1 cellular context compared by ENCODE assay signal in the genomic region with DNA sequence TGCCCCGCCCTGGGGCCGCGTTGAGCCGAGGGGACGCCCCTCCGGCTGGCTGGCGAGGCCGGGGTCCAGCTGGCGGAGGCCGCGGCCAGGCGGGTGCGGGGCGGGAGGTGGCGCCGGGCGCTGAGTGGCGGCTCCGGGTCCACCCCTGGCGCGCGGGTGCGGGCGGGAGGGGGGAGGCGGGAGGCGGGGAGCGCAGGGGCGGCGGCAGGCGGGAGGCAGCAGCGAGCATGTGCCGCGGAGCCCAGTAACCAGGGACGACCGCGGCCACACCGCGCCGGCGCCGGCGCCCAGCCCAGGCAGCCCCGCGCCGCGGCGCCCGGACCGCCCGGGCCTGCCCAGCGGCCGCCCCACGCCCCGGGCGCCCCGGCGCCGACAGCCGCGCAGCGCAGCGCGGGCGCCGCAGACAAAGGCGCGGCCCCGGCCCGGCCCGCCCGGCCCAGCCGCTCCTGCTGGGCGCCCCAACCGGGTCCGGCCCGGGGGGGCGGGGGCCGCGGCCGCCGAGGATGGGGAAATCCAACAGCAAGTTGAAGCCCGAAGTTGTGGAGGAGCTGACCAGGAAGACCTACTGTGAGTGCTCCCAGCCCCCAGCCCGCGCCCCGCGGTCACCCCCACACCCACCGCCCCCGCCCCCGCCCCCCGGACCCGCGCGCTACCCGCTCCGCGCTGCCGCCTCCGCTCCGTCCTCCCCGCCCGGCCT.
A peak's percentile ranks its signal among the peaks of the same experiment; 100 is the strongest.
TF ChIP-seq lines count a peak whose summit lies in the region.

A gene (plus strand): TSS at position 244 of the 697 bp plus-strand sequence. CDS start 260 bp downstream, at position 504.

TF ChIP-seq in K562, 482 proteins besides CTCF, POLR2A, EP300 and RAD21 (continued from another document):
- TF ChIP-seq MYC (IDR thresholded peaks at IDR 0.05; ENCODE audit: low read depth, low read length) (0 out of 2 replicates have a peak, but pooled peaks have one; percentile 25), MYC (CRISPR knock-in tag; IDR thresholded peaks at IDR 0.05; ENCODE audit: borderline replicate concordance, low read depth) (no peak), SPI1 (IDR thresholded peaks at IDR 0.05; ENCODE audit: borderline replicate concordance, low read depth, low read length) (no peak), ZNF717 (CRISPR knock-in tag; IDR thresholded peaks at IDR 0.05) (no peak), NELFE (IDR thresholded peaks at IDR 0.05; ENCODE audit: insufficient read depth, insufficient read length) (no peak), CEBPG (CRISPR knock-in tag; IDR thresholded peaks at IDR 0.05) (no peak), CEBPG (tag; conservative IDR thresholded peaks at IDR 0.05 in 1 of 2, IDR thresholded peaks at IDR 0.05 in 1 of 2) (no peak), ZNF589 (CRISPR knock-in tag; IDR thresholded peaks at IDR 0.05; ENCODE audit: low read depth) (no peak), TAF1 (IDR thresholded peaks at IDR 0.05; ENCODE audit: control insufficient read depth, extremely low read depth, insufficient read depth, low read length, severe bottlenecking) (no peak), STAG1 (CRISPR knock-in tag; IDR thresholded peaks at IDR 0.05; ENCODE audit: borderline replicate concordance) (no peak), ZNF274 (IDR thresholded peaks at IDR 0.05; ENCODE audit: borderline replicate concordance, low read depth, low read length) (no peak), CREBBP (IDR thresholded peaks at IDR 0.05; ENCODE audit: low read depth, low read length) (no peak), MTA3 (IDR thresholded peaks at IDR 0.05; ENCODE audit: borderline replicate concordance) (no peak), NR2C1 (IDR thresholded peaks at IDR 0.05) (no peak), NR2C1 (tag; IDR thresholded peaks at IDR 0.05) (no peak), BRCA1 (IDR thresholded peaks at IDR 0.05) (no peak), BRCA1 (CRISPR knock-in tag; IDR thresholded peaks at IDR 0.05) (no peak), ZNF347 (CRISPR knock-in tag; IDR thresholded peaks at IDR 0.05; ENCODE audit: low read depth) (no peak), CBX1 (IDR thresholded peaks at IDR 0.05; ENCODE audit: low read depth) (no peak), PCBP2 (IDR thresholded peaks at IDR 0.05; ENCODE audit: low read depth, low read length, poor library complexity, severe bottlenecking) (no peak), POLR2B (IDR thresholded peaks at IDR 0.05; ENCODE audit: low read depth, partially characterized antibody) (no peak), POLR2G (IDR thresholded peaks at IDR 0.05; ENCODE audit: low read depth, low read length) (peak; percentile 42; the same call in 1 of the 2 replicates), TBP (optimal IDR thresholded peaks at IDR 0.05; ENCODE audit: low read depth, low read length) (no peak), WHSC1 (IDR thresholded peaks at IDR 0.05; ENCODE audit: low read length) (no peak), YY1 (IDR thresholded peaks at IDR 0.05; ENCODE audit: borderline replicate concordance in 1 of 3, control insufficient read depth in 1 of 3, extremely low read depth in 1 of 3, insufficient read depth in 3 of 3, insufficient read length in 1 of 3, insufficient replicate concordance in 2 of 3, low read depth in 1 of 3, low read length in 2 of 3) (peak in 2 of 3 experiments; percentile 48 to 59), TRIM28 (IDR thresholded peaks at IDR 0.05) (no peak), CBX5 (IDR thresholded peaks at IDR 0.05; ENCODE audit: borderline replicate concordance, low read depth) (no peak), ARHGAP35 (IDR thresholded peaks at IDR 0.05; ENCODE audit: partially characterized antibody) (no peak), ZNF175 (CRISPR knock-in tag; IDR thresholded peaks at IDR 0.05; ENCODE audit: low read depth) (no peak), RBM17 (IDR thresholded peaks at IDR 0.05; ENCODE audit: borderline replicate concordance, low read depth, low read length) (no peak), ZKSCAN8 (CRISPR knock-in tag; IDR thresholded peaks at IDR 0.05) (no peak), CBFB (CRISPR knock-in tag; IDR thresholded peaks at IDR 0.05) (no peak), PHF8 (IDR thresholded peaks at IDR 0.05; ENCODE audit: borderline replicate concordance, low read length) (peak; percentile 30; the same call in 1 of the 2 replicates), MED1 (CRISPR knock-in tag; IDR thresholded peaks at IDR 0.05; ENCODE audit: borderline replicate concordance) (no peak), CTBP1 (IDR thresholded peaks at IDR 0.05; ENCODE audit: borderline replicate concordance) (no peak), SMC3 (conservative IDR thresholded peaks at IDR 0.05; ENCODE audit: insufficient read depth, low read depth, low read length) (no peak), NRF1 (conservative IDR thresholded peaks at IDR 0.05 in 1 of 2, IDR thresholded peaks at IDR 0.05 in 1 of 2) (no peak)
- TF ChIP-seq, protein P1, sequence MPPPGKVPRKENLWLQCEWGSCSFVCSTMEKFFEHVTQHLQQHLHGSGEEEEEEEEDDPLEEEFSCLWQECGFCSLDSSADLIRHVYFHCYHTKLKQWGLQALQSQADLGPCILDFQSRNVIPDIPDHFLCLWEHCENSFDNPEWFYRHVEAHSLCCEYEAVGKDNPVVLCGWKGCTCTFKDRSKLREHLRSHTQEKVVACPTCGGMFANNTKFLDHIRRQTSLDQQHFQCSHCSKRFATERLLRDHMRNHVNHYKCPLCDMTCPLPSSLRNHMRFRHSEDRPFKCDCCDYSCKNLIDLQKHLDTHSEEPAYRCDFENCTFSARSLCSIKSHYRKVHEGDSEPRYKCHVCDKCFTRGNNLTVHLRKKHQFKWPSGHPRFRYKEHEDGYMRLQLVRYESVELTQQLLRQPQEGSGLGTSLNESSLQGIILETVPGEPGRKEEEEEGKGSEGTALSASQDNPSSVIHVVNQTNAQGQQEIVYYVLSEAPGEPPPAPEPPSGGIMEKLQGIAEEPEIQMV (tag; conservative IDR thresholded peaks at IDR 0.05; ENCODE audit: low read depth): no peak
- TF ChIP-seq, protein P2, sequence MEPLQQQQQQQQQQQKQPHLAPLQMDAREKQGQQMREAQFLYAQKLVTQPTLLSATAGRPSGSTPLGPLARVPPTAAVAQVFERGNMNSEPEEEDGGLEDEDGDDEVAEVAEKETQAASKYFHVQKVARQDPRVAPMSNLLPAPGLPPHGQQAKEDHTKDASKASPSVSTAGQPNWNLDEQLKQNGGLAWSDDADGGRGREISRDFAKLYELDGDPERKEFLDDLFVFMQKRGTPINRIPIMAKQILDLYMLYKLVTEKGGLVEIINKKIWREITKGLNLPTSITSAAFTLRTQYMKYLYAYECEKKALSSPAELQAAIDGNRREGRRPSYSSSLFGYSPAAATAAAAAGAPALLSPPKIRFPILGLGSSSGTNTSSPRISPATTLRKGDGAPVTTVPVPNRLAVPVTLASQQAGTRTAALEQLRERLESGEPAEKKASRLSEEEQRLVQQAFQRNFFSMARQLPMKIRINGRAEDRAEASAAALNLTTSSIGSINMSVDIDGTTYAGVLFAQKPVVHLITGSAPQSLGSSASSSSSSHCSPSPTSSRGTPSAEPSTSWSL (CRISPR knock-in tag; IDR thresholded peaks at IDR 0.05; ENCODE audit: borderline replicate concordance): no peak
- TF ChIP-seq, protein P3, sequence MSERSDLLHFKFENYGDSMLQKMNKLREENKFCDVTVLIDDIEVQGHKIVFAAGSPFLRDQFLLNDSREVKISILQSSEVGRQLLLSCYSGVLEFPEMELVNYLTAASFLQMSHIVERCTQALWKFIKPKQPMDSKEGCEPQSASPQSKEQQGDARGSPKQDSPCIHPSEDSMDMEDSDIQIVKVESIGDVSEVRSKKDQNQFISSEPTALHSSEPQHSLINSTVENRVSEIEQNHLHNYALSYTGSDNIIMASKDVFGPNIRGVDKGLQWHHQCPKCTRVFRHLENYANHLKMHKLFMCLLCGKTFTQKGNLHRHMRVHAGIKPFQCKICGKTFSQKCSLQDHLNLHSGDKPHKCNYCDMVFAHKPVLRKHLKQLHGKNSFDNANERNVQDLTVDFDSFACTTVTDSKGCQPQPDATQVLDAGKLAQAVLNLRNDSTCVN (CRISPR knock-in tag; IDR thresholded peaks at IDR 0.05): no peak
- TF ChIP-seq, protein P4, sequence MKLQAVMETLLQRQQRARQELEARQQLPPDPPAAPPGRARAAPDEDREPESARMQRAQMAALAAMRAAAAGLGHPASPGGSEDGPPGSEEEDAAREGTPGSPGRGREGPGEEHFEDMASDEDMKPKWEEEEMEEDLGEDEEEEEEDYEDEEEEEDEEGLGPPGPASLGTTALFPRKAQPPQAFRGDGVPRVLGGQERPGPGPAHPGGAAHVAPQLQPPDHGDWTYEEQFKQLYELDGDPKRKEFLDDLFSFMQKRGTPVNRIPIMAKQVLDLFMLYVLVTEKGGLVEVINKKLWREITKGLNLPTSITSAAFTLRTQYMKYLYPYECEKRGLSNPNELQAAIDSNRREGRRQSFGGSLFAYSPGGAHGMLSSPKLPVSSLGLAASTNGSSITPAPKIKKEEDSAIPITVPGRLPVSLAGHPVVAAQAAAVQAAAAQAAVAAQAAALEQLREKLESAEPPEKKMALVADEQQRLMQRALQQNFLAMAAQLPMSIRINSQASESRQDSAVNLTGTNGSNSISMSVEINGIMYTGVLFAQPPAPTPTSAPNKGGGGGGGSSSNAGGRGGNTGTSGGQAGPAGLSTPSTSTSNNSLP (IDR thresholded peaks at IDR 0.05; ENCODE audit: borderline replicate concordance, low read depth, low read length): no peak
- TF ChIP-seq, protein P5, sequence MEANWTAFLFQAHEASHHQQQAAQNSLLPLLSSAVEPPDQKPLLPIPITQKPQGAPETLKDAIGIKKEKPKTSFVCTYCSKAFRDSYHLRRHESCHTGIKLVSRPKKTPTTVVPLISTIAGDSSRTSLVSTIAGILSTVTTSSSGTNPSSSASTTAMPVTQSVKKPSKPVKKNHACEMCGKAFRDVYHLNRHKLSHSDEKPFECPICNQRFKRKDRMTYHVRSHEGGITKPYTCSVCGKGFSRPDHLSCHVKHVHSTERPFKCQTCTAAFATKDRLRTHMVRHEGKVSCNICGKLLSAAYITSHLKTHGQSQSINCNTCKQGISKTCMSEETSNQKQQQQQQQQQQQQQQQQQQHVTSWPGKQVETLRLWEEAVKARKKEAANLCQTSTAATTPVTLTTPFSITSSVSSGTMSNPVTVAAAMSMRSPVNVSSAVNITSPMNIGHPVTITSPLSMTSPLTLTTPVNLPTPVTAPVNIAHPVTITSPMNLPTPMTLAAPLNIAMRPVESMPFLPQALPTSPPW (CRISPR knock-in tag; IDR thresholded peaks at IDR 0.05): peak; percentile 89
- TF ChIP-seq, protein P6, sequence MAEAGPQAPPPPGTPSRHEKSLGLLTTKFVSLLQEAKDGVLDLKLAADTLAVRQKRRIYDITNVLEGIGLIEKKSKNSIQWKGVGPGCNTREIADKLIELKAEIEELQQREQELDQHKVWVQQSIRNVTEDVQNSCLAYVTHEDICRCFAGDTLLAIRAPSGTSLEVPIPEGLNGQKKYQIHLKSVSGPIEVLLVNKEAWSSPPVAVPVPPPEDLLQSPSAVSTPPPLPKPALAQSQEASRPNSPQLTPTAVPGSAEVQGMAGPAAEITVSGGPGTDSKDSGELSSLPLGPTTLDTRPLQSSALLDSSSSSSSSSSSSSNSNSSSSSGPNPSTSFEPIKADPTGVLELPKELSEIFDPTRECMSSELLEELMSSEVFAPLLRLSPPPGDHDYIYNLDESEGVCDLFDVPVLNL (CRISPR knock-in tag; IDR thresholded peaks at IDR 0.05; ENCODE audit: low read depth): no peak
- TF ChIP-seq, protein P7, sequence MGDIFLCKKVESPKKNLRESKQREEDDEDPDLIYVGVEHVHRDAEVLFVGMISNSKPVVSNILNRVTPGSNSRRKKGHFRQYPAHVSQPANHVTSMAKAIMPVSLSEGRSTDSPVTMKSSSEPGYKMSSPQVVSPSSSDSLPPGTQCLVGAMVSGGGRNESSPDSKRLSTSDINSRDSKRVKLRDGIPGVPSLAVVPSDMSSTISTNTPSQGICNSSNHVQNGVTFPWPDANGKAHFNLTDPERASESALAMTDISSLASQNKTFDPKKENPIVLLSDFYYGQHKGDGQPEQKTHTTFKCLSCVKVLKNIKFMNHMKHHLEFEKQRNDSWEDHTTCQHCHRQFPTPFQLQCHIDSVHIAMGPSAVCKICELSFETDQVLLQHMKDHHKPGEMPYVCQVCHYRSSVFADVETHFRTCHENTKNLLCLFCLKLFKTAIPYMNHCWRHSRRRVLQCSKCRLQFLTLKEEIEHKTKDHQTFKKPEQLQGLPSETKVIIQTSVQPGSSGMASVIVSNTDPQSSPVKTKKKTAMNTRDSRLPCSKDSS (IDR thresholded peaks at IDR 0.05; ENCODE audit: low read depth, partially characterized antibody): no peak
- TF ChIP-seq, protein P8, sequence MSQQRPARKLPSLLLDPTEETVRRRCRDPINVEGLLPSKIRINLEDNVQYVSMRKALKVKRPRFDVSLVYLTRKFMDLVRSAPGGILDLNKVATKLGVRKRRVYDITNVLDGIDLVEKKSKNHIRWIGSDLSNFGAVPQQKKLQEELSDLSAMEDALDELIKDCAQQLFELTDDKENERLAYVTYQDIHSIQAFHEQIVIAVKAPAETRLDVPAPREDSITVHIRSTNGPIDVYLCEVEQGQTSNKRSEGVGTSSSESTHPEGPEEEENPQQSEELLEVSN (IDR thresholded peaks at IDR 0.05; ENCODE audit: borderline replicate concordance in 1 of 2, extremely low read depth in 1 of 2, insufficient read depth in 1 of 2, insufficient read length in 1 of 2, low read depth in 1 of 2, low read length in 1 of 2, poor library complexity in 1 of 2, severe bottlenecking in 1 of 2): peak; percentile 60 to 89
- TF ChIP-seq, protein P9, sequence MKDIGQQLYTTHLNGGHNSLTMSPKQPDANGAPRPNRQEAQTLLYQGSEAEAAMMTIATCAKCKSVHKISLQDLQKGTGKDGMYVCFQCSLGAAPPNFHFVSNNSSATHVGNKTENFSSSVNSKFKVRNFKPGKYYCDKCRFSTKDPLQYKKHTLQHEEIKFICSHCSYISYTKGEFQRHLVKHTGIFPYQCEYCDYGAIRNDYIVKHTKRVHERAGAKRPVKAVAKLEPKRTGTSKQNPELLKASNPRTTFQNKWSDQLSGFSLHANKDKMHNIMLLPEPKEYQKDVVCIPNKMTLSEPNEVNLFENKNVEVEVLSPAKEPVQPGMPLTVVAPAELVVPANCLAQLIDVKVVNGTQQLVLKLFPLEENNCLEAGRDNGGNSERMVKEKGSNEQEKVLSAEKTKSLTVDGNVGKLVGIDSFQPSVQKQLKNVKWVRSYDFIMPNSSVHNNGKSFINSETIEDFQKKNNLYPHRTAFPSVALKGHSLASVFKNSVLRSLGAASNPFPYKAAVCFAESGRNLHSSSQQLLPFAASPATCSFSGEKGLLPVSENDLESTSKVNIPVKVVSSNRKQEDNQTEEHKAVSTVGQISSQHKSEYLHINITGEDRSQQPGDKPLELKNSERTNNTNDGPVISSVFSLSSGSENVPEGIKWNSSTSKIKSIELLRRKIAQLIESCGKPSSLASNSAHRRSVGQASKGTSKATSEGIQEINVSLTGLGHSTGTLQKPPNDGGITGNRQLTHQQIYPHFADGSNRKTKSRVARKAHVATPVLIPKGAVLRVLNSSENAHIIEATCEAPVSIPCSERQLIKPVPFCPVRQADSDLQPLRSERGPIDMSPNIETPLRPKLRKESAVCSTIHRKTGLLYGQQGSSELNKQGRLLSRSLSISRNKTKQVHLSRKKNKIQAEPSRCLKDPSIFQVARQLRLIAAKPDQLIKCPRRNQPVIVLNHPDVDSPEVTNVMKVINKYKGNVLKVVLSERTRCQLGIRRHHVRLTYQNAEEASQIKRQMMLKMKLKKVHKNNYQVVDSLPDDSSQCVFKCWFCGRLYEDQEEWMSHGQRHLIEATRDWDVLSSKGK (CRISPR knock-in tag; IDR thresholded peaks at IDR 0.05): no peak
